ENCODE assay signal across 30 cellular contexts in genomic region chr18:989423-989822, GRCh38.
"Had no signal": no experiment of that assay in that cellular context is flagged by ENCODE, and none has a peak within 500 bp of the region (broad histone marks: within the 10 kb centered on the region; RNA-seq: fewer than 3 reads in every experiment).

No MANE protein-coding gene starts in this region.

- H3K27ac ChIP-seq: cardiac muscle cell, VCaP had no signal

- H3K9me3 ChIP-seq: ascending aorta had no signal

- FAIRE-seq: bronchial epithelial cell, TTC549 had no signal

- H3K4me3 ChIP-seq: ascending aorta, cardiac muscle cell had no signal

- H3K36me3 ChIP-seq: ascending aorta, cardiac muscle cell had no signal

- ATAC-seq: activated CD8-positive, alpha-beta memory T cell treated with anti-CD3 and anti-CD28 coated beads, Interleukin-2, amount 10 ng/mL, durations not matched to agents 7 days and 5 days; activated CD8-positive, alpha-beta T cell treated with anti-CD3 and anti-CD28 coated beads, Interleukin-2, amount 10 ng/mL, durations not matched to agents 7 days and 5 days; activated naive CD8-positive, alpha-beta T cell treated with anti-CD3 and anti-CD28 coated beads, Interleukin-2, amount 50 U/mL, for 24 hours had no signal

- DNase-seq: activated B cell treated with CpG ODN at 0.5 μM for 24 hours; activated CD4-positive, alpha-beta memory T cell treated with anti-CD3 and anti-CD28 coated beads, Interleukin-2, amount 10 ng/mL, durations not matched to agents 7 days and 5 days; activated CD4-positive, alpha-beta T cell treated with anti-CD3 and anti-CD28 coated beads for 4 hours; activated CD4-positive, alpha-beta T cell treated with anti-CD3 and anti-CD28 coated beads, Interleukin-2, amount 10 ng/mL, durations not matched to agents 24 days and 14 days; activated CD4-positive, alpha-beta T cell treated with anti-CD3 and anti-CD28 coated beads, Interleukin-2, amount 50 U/mL, for 48 hours; activated CD4-positive, CD25-positive, alpha-beta regulatory T cell treated with anti-CD3 and anti-CD28 coated beads, Interleukin-2, amount 50 U/mL, for 72 hours; activated CD8-positive, alpha-beta memory T cell treated with anti-CD3 and anti-CD28 coated beads for 24 hours; activated CD8-positive, alpha-beta memory T cell treated with anti-CD3 and anti-CD28 coated beads, Interleukin-2, amount 10 ng/mL, durations not matched to agents 7 days and 5 days; activated CD8-positive, alpha-beta memory T cell treated with anti-CD3 and anti-CD28 coated beads, Interleukin-2, amount 50 U/mL, for 48 hours; activated CD8-positive, alpha-beta T cell treated with anti-CD3 and anti-CD28 coated beads, Interleukin-2, amount 10 ng/mL, durations not matched to agents 7 days and 5 days; activated effector memory CD4-positive, alpha-beta T cell treated with Interleukin-2 at 50 U/mL for 16 hours; activated gamma-delta T cell; activated naive CD4-positive, alpha-beta T cell treated with anti-CD3 and anti-CD28 coated beads, Interleukin-2, amount 10 ng/mL, durations not matched to agents 7 days and 5 days; activated naive CD4-positive, alpha-beta T cell treated with Interleukin-2 at 50 U/mL for 16 hours; activated naive CD8-positive, alpha-beta T cell treated with anti-CD3 and anti-CD28 coated beads, Interleukin-2, amount 10 ng/mL, durations not matched to agents 7 days and 5 days; activated naive CD8-positive, alpha-beta T cell treated with anti-CD3 and anti-CD28 coated beads, Interleukin-2, amount 50 U/mL, for 24 hours; activated T-cell treated with anti-CD3 and anti-CD28 coated beads, Interleukin-2, amount 50 U/mL, for 24 hours; activated T-cell treated with anti-CD3 and anti-CD28 coated beads, Interleukin-2, amount 50 U/mL, for 48 hours; amygdala; anterior cingulate cortex; caudate nucleus; cerebellar nuclear complex; T-helper 1 cell; T-helper 2 cell; T-helper 9 cell had no signal

- H3K27me3 ChIP-seq: ascending aorta, cardiac muscle cell had no signal
